In the genomic region with DNA sequence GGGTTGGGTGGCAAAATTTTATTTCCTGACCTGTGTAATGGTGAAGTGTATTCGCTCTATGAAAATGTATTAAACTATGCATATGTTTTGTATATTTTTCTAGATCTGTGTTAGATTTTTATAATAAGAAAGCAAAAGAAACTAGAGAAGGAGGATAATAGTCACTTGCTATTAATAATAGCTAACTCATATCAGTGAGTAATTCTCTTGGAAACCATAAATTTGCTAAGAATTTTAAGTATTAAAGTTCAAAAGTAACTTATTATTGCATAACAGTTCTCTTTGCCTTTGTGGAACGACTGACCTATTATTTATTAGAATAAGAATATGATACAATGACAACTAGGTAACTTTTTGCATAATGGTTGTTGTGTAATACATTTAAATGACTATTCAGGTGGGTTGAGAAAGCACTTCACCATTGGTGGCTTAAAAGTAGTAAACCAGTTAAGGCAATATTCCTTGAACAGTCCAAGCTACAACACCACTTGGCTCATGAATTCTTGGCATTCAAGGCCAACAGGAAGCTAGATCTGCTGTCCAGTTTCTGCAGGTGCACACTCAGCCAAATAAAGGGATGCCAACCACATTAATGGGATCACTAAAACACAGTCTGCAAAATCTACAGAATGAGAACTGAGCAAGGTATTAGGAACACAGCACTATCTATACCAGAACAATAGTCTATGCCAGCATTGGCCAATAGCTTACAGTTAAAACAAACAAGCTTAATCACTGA, we compare ENCODE assay signal across 26 cellular contexts.
"Had no signal": no experiment of that assay in that cellular context is flagged by ENCODE, and none has a peak within 500 bp of the region (broad histone marks: within the 10 kb centered on the region; RNA-seq: fewer than 3 reads in every experiment).

No MANE protein-coding gene starts in this region.

- H3K27me3 ChIP-seq: adrenal gland, brain microvascular endothelial cell, esophagus muscularis mucosa, foreskin keratinocyte, gastrocnemius medialis, heart left ventricle had no signal

- H3K36me3 ChIP-seq: adrenal gland, brain microvascular endothelial cell, esophagus muscularis mucosa, gastrocnemius medialis, heart left ventricle had no signal

- ATAC-seq: activated CD4-positive, alpha-beta T cell treated with anti-CD3 and anti-CD28 coated beads for 36 hours; activated T-helper 17 cell treated with anti-CD3 and anti-CD28 coated beads, Interleukin-2, amount 50 U/mL, for 72 hours; effector memory CD8-positive, alpha-beta T cell; foreskin keratinocyte; gastrocnemius medialis; heart left ventricle had no signal

- H3K9me3 ChIP-seq: adrenal gland, esophagus muscularis mucosa, gastrocnemius medialis, heart left ventricle had no signal

- H3K4me3 ChIP-seq: adrenal gland, esophagus muscularis mucosa, gastrocnemius medialis, heart left ventricle had no signal

- DNase-seq: activated CD4-positive, alpha-beta memory T cell treated with anti-CD3 and anti-CD28 coated beads, Interleukin-2, amount 10 ng/mL, durations not matched to agents 7 days and 5 days; activated CD4-positive, alpha-beta T cell treated with anti-CD3 and anti-CD28 coated beads for 36 hours; activated CD4-positive, alpha-beta T cell treated with anti-CD3 and anti-CD28 coated beads, Interleukin-2, amount 10 ng/mL, durations not matched to agents 24 days and 14 days; activated CD4-positive, CD25-positive, alpha-beta regulatory T cell; activated CD4-positive, CD25-positive, alpha-beta regulatory T cell treated with anti-CD3 and anti-CD28 coated beads, Interleukin-2, amount 50 U/mL, for 72 hours; activated CD8-positive, alpha-beta memory T cell treated with anti-CD3 and anti-CD28 coated beads, Interleukin-2, amount 50 U/mL, for 48 hours; activated effector memory CD4-positive, alpha-beta T cell treated with Interleukin-2 at 50 U/mL for 16 hours; activated gamma-delta T cell treated with Interleukin-2 at 50 U/mL for 16 hours; activated naive CD4-positive, alpha-beta T cell treated with anti-CD3 and anti-CD28 coated beads, Interleukin-2, amount 50 U/mL, for 16 hours; activated naive CD4-positive, alpha-beta T cell treated with Interleukin-2 at 50 U/mL for 16 hours; activated T-cell treated with anti-CD3 and anti-CD28 coated beads for 4 hours; activated T-cell treated with anti-CD3 and anti-CD28 coated beads, Interleukin-2, amount 50 U/mL, for 24 hours; adrenal gland; brain microvascular endothelial cell; cortex of kidney; dermis blood vessel endothelial cell; effector CD4-positive, alpha-beta T cell; effector memory CD8-positive, alpha-beta T cell; erythroblast; foreskin keratinocyte; gastrocnemius medialis; glutamatergic neuron; heart left ventricle; T-helper 2 cell had no signal

- H3K4me1 ChIP-seq: adrenal gland, esophagus muscularis mucosa, foreskin keratinocyte, gastrocnemius medialis, heart left ventricle had no signal

- H3K27ac ChIP-seq: adrenal gland, brain microvascular endothelial cell, esophagus muscularis mucosa, foreskin keratinocyte, gastrocnemius medialis, heart left ventricle had no signal
